In genomic region chr6:4906293-4906941, GRCh38 we compare ENCODE assay signal across 10 cellular contexts.
DNase-seq lines count a peak whose midpoint lies in the region; ATAC-seq lines count a peak whose summit lies in the region.
"Had no signal": no experiment of that assay in that cellular context is flagged by ENCODE, and none has a peak within 500 bp of the region (broad histone marks: within the 10 kb centered on the region; RNA-seq: fewer than 3 reads in every experiment).

No MANE protein-coding gene starts in this region.

- H3K27ac ChIP-seq in substantia nigra (ENCODE audit: low read depth, low read length, poor library complexity, severe bottlenecking), result peak overlapping the region; percentile 6
- H3K27ac ChIP-seq: VCaP had no signal

- no peak for DNase-seq in activated T-cell treated with anti-CD3 and anti-CD28 coated beads, Interleukin-2, amount 50 U/mL, for 24 hours
- no peak for DNase-seq in activated T-cell treated with anti-CD3 and anti-CD28 coated beads for 4 hours
- no peak for DNase-seq in effector memory CD8-positive, alpha-beta T cell
- DNase-seq in substantia nigra (lab: John Stamatoyannopoulos, UW), result no peak
- DNase-seq in globus pallidus (ENCODE audit: low spot score), result no peak
- DNase-seq: NCI-H226 had no signal

- H3K4me3 Mint-ChIP-seq in activated T-cell treated with anti-CD3 and anti-CD28 coated beads, Interleukin-2, amount 50 U/mL, for 24 hours, result peak overlapping the region; percentile 58
- peak overlapping the region; percentile 75 to 80 for H3K4me3 Mint-ChIP-seq in effector memory CD8-positive, alpha-beta T cell

- peak overlapping the region; percentile 8 for H3K27ac Mint-ChIP-seq in activated T-cell treated with anti-CD3 and anti-CD28 coated beads, Interleukin-2, amount 50 U/mL, for 24 hours
- peak overlapping the region; percentile 88 to 90 for H3K27ac Mint-ChIP-seq in effector memory CD8-positive, alpha-beta T cell

- ATAC-seq in HG03432 (IDR thresholded peaks at IDR 0.05; ENCODE audit: unreplicated experiment) (peak; percentile 50), GM19324 (IDR thresholded peaks at IDR 0.05; ENCODE audit: low FRiP score, unreplicated experiment) (no peak), HG03342 (IDR thresholded peaks at IDR 0.05; ENCODE audit: unreplicated experiment) (no peak)
- ATAC-seq in effector memory CD8-positive, alpha-beta T cell (replicated peaks), result peak; percentile 58

- H3K36me3 Mint-ChIP-seq in activated T-cell treated with anti-CD3 and anti-CD28 coated beads, Interleukin-2, amount 50 U/mL, for 24 hours (ENCODE audit: low read depth), result peaks cover 59% of the 10 kb centered on the region
- H3K36me3 Mint-ChIP-seq in effector memory CD8-positive, alpha-beta T cell (ENCODE audit: insufficient read depth), result no peaks in the 10 kb centered on the region

- no peaks in the 10 kb centered on the region for H3K9me3 Mint-ChIP-seq in activated T-cell treated with anti-CD3 and anti-CD28 coated beads, Interleukin-2, amount 50 U/mL, for 24 hours
- no peaks in the 10 kb centered on the region for H3K9me3 Mint-ChIP-seq in effector memory CD8-positive, alpha-beta T cell

- H3K27me3 Mint-ChIP-seq in activated T-cell treated with anti-CD3 and anti-CD28 coated beads, Interleukin-2, amount 50 U/mL, for 24 hours, result no peaks in the 10 kb centered on the region
- H3K27me3 Mint-ChIP-seq in effector memory CD8-positive, alpha-beta T cell, result no peaks in the 10 kb centered on the region

- peaks cover 56% of the 10 kb centered on the region for H3K4me1 Mint-ChIP-seq in activated T-cell treated with anti-CD3 and anti-CD28 coated beads, Interleukin-2, amount 50 U/mL, for 24 hours (ENCODE audit: low read depth)
- H3K4me1 Mint-ChIP-seq in effector memory CD8-positive, alpha-beta T cell (ENCODE audit: low read depth in 2 of 2), result peaks cover 34 to 38% of the 10 kb centered on the region in 2 donors

Comparison
In these comparisons a context has a peak if more than half of its experiments do, and no peak if none do; other contexts are left out.
1. ATAC-seq: peak in HG03432 (single experiment) and effector memory CD8-positive, alpha-beta T cell (single experiment); none in GM19324 (single experiment) and HG03342 (single experiment).